ENCODE assay signal across 8 cellular contexts in the genomic region with DNA sequence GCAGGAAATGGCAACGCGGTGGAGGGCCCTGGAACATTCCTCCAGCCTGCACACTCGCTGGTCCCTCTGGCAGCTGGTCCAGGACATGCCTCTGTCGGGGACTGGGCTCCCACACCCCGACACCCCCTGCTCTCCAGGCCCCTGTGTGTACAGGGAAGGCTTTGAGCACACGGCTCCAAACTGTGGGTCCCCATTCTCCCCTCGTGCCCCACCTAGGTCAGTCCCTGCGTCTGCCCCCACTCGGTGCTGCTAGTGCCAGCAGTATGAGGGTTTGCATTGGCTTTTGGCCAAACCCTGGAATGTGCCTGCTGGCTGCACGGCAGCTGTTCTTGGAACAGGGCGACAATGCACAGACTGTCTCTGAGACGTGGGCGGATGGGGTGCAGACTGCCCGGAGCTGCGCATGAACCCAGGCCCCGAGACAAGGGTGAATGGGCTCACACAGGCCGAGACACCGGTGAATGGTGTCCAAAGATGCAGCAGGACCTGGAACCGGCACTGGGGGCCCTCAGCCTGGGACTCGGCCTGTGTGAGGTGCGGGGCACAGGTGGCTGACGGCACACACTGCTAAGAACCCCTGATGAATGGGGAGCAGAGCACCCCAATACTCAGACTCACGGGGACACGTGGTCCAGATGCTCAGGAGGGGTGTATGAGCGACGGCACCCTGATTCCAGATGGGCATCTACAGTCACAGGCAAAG. TPM values are rescaled to one million over a fixed set of nuclear protein-coding genes. Genes with fewer than 3 reads are reported as not detected.
A peak's percentile ranks its signal among the peaks of the same experiment; 100 is the strongest.
DNase-seq lines count a peak whose midpoint lies in the region; ATAC-seq, FAIRE-seq and TF ChIP-seq lines count a peak whose summit lies in the region.

No MANE protein-coding gene starts in this region.

- ATAC-seq in SK-N-SH treated with all-trans-retinoic acid at 6 μM for 48 hours (peak; percentile 66), left cardiac atrium (peak; percentile 62), GM21390 (IDR thresholded peaks at IDR 0.05; ENCODE audit: unreplicated experiment) (no peak), GM19467 (IDR thresholded peaks at IDR 0.05; ENCODE audit: unreplicated experiment) (no peak), GM19463 (IDR thresholded peaks at IDR 0.05; ENCODE audit: unreplicated experiment) (no peak)

- intact Hi-C loops in left cardiac atrium (cut with DNase I): no loop called here

- H3K27ac ChIP-seq in substantia nigra (ENCODE audit: low read depth, low read length, poor library complexity, severe bottlenecking): no peak overlapping the region

- FAIRE-seq in HTR-8/SVneo (lab: Jason Lieb, UNC): peak; percentile 60

- DNase-seq in HTR-8/SVneo (ENCODE audit: insufficient read length, low spot score) (peak; percentile 68), left cardiac atrium (peak; percentile 64), substantia nigra (lab: John Stamatoyannopoulos, UW) (peak in 30 of 49 donors; percentile 8 to 72 (median 52)), T1000 (lab: John Stamatoyannopoulos, UW) (no peak)

TF ChIP-seq in SK-N-SH treated with all-trans-retinoic acid at 6 μM for 48 hours, 23 proteins besides CTCF, POLR2A, EP300 and RAD21:
- TF ChIP-seq ZNF565 (CRISPR knock-in tag; conservative IDR thresholded peaks at IDR 0.05; ENCODE audit: low read depth) (no peak), ISL1 (CRISPR knock-in tag; IDR thresholded peaks at IDR 0.05) (no peak), ESRRG (CRISPR knock-in tag; IDR thresholded peaks at IDR 0.05) (no peak), SNAI2 (CRISPR knock-in tag; IDR thresholded peaks at IDR 0.05) (no peak), TCF4 (CRISPR knock-in tag; IDR thresholded peaks at IDR 0.05; ENCODE audit: borderline replicate concordance) (no peak), GLIS3 (CRISPR knock-in tag; IDR thresholded peaks at IDR 0.05) (no peak), ZFP30 (CRISPR knock-in tag; IDR thresholded peaks at IDR 0.05) (no peak), TOX (CRISPR knock-in tag; IDR thresholded peaks at IDR 0.05; ENCODE audit: borderline replicate concordance) (no peak), CSDC2 (CRISPR knock-in tag; IDR thresholded peaks at IDR 0.05) (no peak), ARNTL (CRISPR knock-in tag; IDR thresholded peaks at IDR 0.05; ENCODE audit: borderline replicate concordance, low read depth) (no peak), OSR1 (CRISPR knock-in tag; IDR thresholded peaks at IDR 0.05) (no peak), BACH2 (CRISPR knock-in tag; IDR thresholded peaks at IDR 0.05; ENCODE audit: borderline replicate concordance) (no peak)
- TF ChIP-seq, protein P1, sequence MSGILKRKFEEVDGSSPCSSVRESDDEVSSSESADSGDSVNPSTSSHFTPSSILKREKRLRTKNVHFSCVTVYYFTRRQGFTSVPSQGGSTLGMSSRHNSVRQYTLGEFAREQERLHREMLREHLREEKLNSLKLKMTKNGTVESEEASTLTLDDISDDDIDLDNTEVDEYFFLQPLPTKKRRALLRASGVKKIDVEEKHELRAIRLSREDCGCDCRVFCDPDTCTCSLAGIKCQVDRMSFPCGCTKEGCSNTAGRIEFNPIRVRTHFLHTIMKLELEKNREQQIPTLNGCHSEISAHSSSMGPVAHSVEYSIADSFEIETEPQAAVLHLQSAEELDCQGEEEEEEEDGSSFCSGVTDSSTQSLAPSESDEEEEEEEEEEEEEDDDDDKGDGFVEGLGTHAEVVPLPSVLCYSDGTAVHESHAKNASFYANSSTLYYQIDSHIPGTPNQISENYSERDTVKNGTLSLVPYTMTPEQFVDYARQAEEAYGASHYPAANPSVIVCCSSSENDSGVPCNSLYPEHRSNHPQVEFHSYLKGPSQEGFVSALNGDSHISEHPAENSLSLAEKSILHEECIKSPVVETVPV (CRISPR knock-in tag; IDR thresholded peaks at IDR 0.05): no peak
- TF ChIP-seq, protein P2, sequence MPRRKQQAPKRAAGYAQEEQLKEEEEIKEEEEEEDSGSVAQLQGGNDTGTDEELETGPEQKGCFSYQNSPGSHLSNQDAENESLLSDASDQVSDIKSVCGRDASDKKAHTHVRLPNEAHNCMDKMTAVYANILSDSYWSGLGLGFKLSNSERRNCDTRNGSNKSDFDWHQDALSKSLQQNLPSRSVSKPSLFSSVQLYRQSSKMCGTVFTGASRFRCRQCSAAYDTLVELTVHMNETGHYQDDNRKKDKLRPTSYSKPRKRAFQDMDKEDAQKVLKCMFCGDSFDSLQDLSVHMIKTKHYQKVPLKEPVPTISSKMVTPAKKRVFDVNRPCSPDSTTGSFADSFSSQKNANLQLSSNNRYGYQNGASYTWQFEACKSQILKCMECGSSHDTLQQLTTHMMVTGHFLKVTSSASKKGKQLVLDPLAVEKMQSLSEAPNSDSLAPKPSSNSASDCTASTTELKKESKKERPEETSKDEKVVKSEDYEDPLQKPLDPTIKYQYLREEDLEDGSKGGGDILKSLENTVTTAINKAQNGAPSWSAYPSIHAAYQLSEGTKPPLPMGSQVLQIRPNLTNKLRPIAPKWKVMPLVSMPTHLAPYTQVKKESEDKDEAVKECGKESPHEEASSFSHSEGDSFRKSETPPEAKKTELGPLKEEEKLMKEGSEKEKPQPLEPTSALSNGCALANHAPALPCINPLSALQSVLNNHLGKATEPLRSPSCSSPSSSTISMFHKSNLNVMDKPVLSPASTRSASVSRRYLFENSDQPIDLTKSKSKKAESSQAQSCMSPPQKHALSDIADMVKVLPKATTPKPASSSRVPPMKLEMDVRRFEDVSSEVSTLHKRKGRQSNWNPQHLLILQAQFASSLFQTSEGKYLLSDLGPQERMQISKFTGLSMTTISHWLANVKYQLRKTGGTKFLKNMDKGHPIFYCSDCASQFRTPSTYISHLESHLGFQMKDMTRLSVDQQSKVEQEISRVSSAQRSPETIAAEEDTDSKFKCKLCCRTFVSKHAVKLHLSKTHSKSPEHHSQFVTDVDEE (CRISPR knock-in tag; IDR thresholded peaks at IDR 0.05): no peak; the same call in 1 of the 2 replicates
- TF ChIP-seq, protein P3, sequence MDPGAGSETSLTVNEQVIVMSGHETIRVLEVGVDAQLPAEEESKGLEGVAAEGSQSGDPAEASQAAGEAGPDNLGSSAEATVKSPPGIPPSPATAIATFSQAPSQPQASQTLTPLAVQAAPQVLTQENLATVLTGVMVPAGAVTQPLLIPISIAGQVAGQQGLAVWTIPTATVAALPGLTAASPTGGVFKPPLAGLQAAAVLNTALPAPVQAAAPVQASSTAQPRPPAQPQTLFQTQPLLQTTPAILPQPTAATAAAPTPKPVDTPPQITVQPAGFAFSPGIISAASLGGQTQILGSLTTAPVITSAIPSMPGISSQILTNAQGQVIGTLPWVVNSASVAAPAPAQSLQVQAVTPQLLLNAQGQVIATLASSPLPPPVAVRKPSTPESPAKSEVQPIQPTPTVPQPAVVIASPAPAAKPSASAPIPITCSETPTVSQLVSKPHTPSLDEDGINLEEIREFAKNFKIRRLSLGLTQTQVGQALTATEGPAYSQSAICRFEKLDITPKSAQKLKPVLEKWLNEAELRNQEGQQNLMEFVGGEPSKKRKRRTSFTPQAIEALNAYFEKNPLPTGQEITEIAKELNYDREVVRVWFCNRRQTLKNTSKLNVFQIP (CRISPR knock-in tag; IDR thresholded peaks at IDR 0.05; ENCODE audit: borderline replicate concordance, low read depth): no peak
- TF ChIP-seq, protein P4, sequence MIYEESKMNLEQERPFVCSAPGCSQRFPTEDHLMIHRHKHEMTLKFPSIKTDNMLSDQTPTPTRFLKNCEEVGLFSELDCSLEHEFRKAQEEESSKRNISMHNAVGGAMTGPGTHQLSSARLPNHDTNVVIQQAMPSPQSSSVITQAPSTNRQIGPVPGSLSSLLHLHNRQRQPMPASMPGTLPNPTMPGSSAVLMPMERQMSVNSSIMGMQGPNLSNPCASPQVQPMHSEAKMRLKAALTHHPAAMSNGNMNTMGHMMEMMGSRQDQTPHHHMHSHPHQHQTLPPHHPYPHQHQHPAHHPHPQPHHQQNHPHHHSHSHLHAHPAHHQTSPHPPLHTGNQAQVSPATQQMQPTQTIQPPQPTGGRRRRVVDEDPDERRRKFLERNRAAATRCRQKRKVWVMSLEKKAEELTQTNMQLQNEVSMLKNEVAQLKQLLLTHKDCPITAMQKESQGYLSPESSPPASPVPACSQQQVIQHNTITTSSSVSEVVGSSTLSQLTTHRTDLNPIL (CRISPR knock-in tag; IDR thresholded peaks at IDR 0.05; ENCODE audit: low read depth): no peak
- TF ChIP-seq, protein P5, sequence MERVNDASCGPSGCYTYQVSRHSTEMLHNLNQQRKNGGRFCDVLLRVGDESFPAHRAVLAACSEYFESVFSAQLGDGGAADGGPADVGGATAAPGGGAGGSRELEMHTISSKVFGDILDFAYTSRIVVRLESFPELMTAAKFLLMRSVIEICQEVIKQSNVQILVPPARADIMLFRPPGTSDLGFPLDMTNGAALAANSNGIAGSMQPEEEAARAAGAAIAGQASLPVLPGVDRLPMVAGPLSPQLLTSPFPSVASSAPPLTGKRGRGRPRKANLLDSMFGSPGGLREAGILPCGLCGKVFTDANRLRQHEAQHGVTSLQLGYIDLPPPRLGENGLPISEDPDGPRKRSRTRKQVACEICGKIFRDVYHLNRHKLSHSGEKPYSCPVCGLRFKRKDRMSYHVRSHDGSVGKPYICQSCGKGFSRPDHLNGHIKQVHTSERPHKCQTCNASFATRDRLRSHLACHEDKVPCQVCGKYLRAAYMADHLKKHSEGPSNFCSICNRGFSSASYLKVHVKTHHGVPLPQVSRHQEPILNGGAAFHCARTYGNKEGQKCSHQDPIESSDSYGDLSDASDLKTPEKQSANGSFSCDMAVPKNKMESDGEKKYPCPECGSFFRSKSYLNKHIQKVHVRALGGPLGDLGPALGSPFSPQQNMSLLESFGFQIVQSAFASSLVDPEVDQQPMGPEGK (CRISPR knock-in tag; IDR thresholded peaks at IDR 0.05; ENCODE audit: borderline replicate concordance): no peak

RNA-seq across cellular contexts. Expression of a gene that starts 7.5 kb away (rescaled TPM):
- not detected for total RNA-seq in left cardiac atrium

RNA-seq across cellular contexts. Expression of a gene that starts 11.5 kb away (rescaled TPM):
- under 1 TPM; 0.35 to 0.52 TPM for total RNA-seq in left cardiac atrium

RNA-seq across cellular contexts. Expression of a gene that starts 25.6 kb away (rescaled TPM):
- 10 to 100 TPM; 24.9 to 31.2 TPM for total RNA-seq in left cardiac atrium

Comparison
In these comparisons a context has a peak if more than half of its experiments do, and no peak if none do; other contexts are left out.
1. ATAC-seq: peak in SK-N-SH treated with all-trans-retinoic acid at 6 μM for 48 hours (single experiment) and left cardiac atrium (2 of 2); none in GM21390 (single experiment), GM19467 (single experiment) and GM19463 (single experiment).